Comparison of ENCODE assay signal across 8 cellular contexts in genomic region chr9:70412678-70413426, GRCh38. TPM values are rescaled to one million over a fixed set of nuclear protein-coding genes. Genes with fewer than 3 reads are reported as not detected.
DNase-seq lines count a peak whose midpoint lies in the region; ATAC-seq and TF ChIP-seq lines count a peak whose summit lies in the region.

No MANE protein-coding gene starts in this region.

- peak; percentile 24 for TF ChIP-seq RAD21 in IMR-90 (IDR thresholded peaks at IDR 0.05; ENCODE audit: low read length)

- H2BK5ac ChIP-seq in IMR-90 (ENCODE audit: low read depth, low read length, poor library complexity, severe bottlenecking): peak overlapping the region; percentile 92

- intact Hi-C loops in IMR-90 (cut with micrococcal nuclease) (loop anchor here (1.0 to 5.0 kb wide), 3 partner anchors 66 to 188 kb away; no protein-coding TSS in a partner anchor), prostate gland (cut with DNase I) (loop anchor here (10.0 kb wide), 2 partner anchors 158 to 368 kb away; partner anchors contain the start of genes MAMDC2 and SMC5)

- H3K9me1 ChIP-seq in IMR-90 (ENCODE audit: insufficient read depth, low read length): peaks cover 15% of the 10 kb centered on the region

- H3K27me3 ChIP-seq in IMR-90 (ENCODE audit: control insufficient read depth, insufficient read depth, low read length) (no peaks in the 10 kb centered on the region), brain microvascular endothelial cell (replicated peaks) (no peaks in the 10 kb centered on the region), prostate gland (replicated peaks; ENCODE audit: insufficient read depth) (no peaks in the 10 kb centered on the region), Karpas-422 (ENCODE audit: low read length) (no peaks in the 10 kb centered on the region)

- H2AK9ac ChIP-seq in IMR-90 (replicated peaks; ENCODE audit: low read depth, low read length, poor library complexity): peak overlapping the region; percentile 80

- H3K9me3 ChIP-seq in IMR-90 (ENCODE audit: control insufficient read depth, insufficient read depth, low read length) (no peaks in the 10 kb centered on the region), prostate gland (no peaks in the 10 kb centered on the region), Karpas-422 (ENCODE audit: low read length) (no peaks in the 10 kb centered on the region)

- DNase-seq in G401 (ENCODE audit: low spot score) (peak; percentile 88), IMR-90 (peak; percentile 79), T-helper 9 cell (peak; percentile 45), brain microvascular endothelial cell (peak; percentile 73), hippocampal formation (lab: John Stamatoyannopoulos, UW) (peak; percentile 62), prostate gland (ENCODE audit: low spot score) (peak; percentile 64), NCI-H774 (lab: John Stamatoyannopoulos, UW) (no peak), Karpas-422 (no peak)

- peak overlapping the region; percentile 96 for H2AFZ ChIP-seq in IMR-90 (replicated peaks; ENCODE audit: low read length, poor library complexity)
- H2AFZ ChIP-seq in Karpas-422 (ENCODE audit: low read length): no peak overlapping the region

- 0% methylated on average over 25 of the region's 55 CpGs; no CpG with 5 or more reads in 1 of the 2 experiments for WGBS in IMR-90 (ENCODE audit: extremely low coverage in 2 of 2, insufficient read length in 1 of 2), 2 experiments
- under 1% methylated on average over 48 of the region's 55 CpGs for WGBS in prostate gland

- H3K27ac ChIP-seq in IMR-90 (ENCODE audit: insufficient read depth, low read length): peak overlapping the region; percentile 97
- H3K27ac ChIP-seq in brain microvascular endothelial cell: peak overlapping the region; percentile 98
- H3K27ac ChIP-seq in prostate gland: peak overlapping the region; percentile 100
- H3K27ac ChIP-seq in Karpas-422 (ENCODE audit: low read length): no peak overlapping the region

- no peak for TF ChIP-seq CTCF in IMR-90 (conservative IDR thresholded peaks at IDR 0.05; ENCODE audit: low read depth, low read length)
- no peak for TF ChIP-seq CTCF in brain microvascular endothelial cell (IDR thresholded peaks at IDR 0.05; ENCODE audit: low read depth, low read length, missing control alignments)
- no peak for TF ChIP-seq CTCF in prostate gland (IDR thresholded peaks at IDR 0.05)

- peak overlapping the region; percentile 99 for H3K14ac ChIP-seq in IMR-90 (replicated peaks; ENCODE audit: low read depth, low read length)

- H4K91ac ChIP-seq in IMR-90 (ENCODE audit: insufficient read depth, low read depth, low read length): peak overlapping the region; percentile 93

- H3K79me2 ChIP-seq in Karpas-422 (ENCODE audit: low read length): no peaks in the 10 kb centered on the region

- peak overlapping the region; percentile 81 for H3K4me2 ChIP-seq in IMR-90 (ENCODE audit: low read depth, low read length)
- no peak overlapping the region for H3K4me2 ChIP-seq in Karpas-422 (ENCODE audit: low read depth, low read length, poor library complexity, severe bottlenecking)

- H3K23ac ChIP-seq in IMR-90 (ENCODE audit: low read depth, low read length): peak overlapping the region; percentile 95

- no TSS peak for BruUV-seq in IMR-90 (replicated peaks; lab: Mats Ljungman, UMichigan)

- dilution Hi-C loops in IMR-90 (cut with HindIII; ENCODE audit: low sequenced_read_pairs, unreplicated experiment): no loop called here

- H3K9me2 ChIP-seq in Karpas-422 (replicated peaks; ENCODE audit: insufficient read depth, low read length): no peaks in the 10 kb centered on the region

- H3K56ac ChIP-seq in IMR-90 (ENCODE audit: extremely low read depth, insufficient read depth, low read length): peak overlapping the region; percentile 93

- peaks cover 7% of the 10 kb centered on the region for H3K4me1 ChIP-seq in IMR-90 (ENCODE audit: control insufficient read depth, insufficient read depth, low read length)
- H3K4me1 ChIP-seq in prostate gland (replicated peaks): peaks cover 7% of the 10 kb centered on the region
- H3K4me1 ChIP-seq in Karpas-422 (ENCODE audit: low read length): peaks cover 5% of the 10 kb centered on the region

- H2AK5ac ChIP-seq in IMR-90 (ENCODE audit: low read depth, low read length): peak overlapping the region; percentile 98

- POLR2A ChIA-PET in IMR-90 (lab: Charles Lee; ENCODE audit: unreplicated experiment): interaction anchor here (0.5 to 0.6 kb wide), 5 partner anchors 9 to 1192 kb away, joined by 3 to 19 read pairs (median 6); no protein-coding TSS in a partner anchor

- H3K4me3 ChIP-seq in IMR-90 (ENCODE audit: insufficient read depth, low read depth, low read length) (peak overlapping the region; percentile 85), brain microvascular endothelial cell (ENCODE audit: low read depth, low read length) (peak overlapping the region; percentile 96), prostate gland (peak overlapping the region; percentile 89 to 97), Karpas-422 (ENCODE audit: low read length) (no peak overlapping the region)

- H3K4ac ChIP-seq in IMR-90 (ENCODE audit: low read depth, low read length): peak overlapping the region; percentile 97

- in situ Hi-C loops in G401 (cut with HindIII; ENCODE audit: low sequenced_read_pairs): no loop called here
- in situ Hi-C loops in IMR-90 (cut with MboI; ENCODE audit: low sequenced_read_pairs): loop anchor here (5.0 kb wide), 1 partner anchor 189 kb away; no protein-coding TSS in a partner anchor
- in situ Hi-C loops in brain microvascular endothelial cell (cut with HindIII; ENCODE audit: low pct_ligation_motif_present, low sequenced_read_pairs): loop anchor here (25.0 kb wide), 1 partner anchor 174 kb away; no protein-coding TSS in a partner anchor

- H4K20me1 ChIP-seq in IMR-90 (ENCODE audit: insufficient read depth, low read length): peaks cover 23% of the 10 kb centered on the region
- no peaks in the 10 kb centered on the region for H4K20me1 ChIP-seq in Karpas-422 (ENCODE audit: insufficient read depth, low read depth, low read length)

- H3K79me1 ChIP-seq in IMR-90 (ENCODE audit: low read depth in 1 of 2, low read length in 2 of 2): peaks cover 7 to 48% of the 10 kb centered on the region in 2 experiments; a peak in 3 of 4 replicates

- CTCF ChIA-PET in IMR-90 (lab: Yijun Ruan, JAX): interaction anchor here (0.6 kb wide), 1 partner anchor 87 kb away, joined by 3 read pairs; no protein-coding TSS in a partner anchor

- H2BK20ac ChIP-seq in IMR-90 (ENCODE audit: low read depth, low read length): peak overlapping the region; percentile 90

- H2BK15ac ChIP-seq in IMR-90 (ENCODE audit: low read depth, low read length): peak overlapping the region; percentile 61; the same call in 2 of the 3 replicates

- peak overlapping the region; percentile 68 for H4K5ac ChIP-seq in IMR-90 (ENCODE audit: low read depth, low read length)

- H4K8ac ChIP-seq in IMR-90 (ENCODE audit: low read depth in 2 of 2, low read length in 2 of 2): peak overlapping the region; percentile 55 to 94

- H2BK120ac ChIP-seq in IMR-90 (ENCODE audit: low read depth, low read length): peak overlapping the region; percentile 84

- H3K18ac ChIP-seq in IMR-90 (ENCODE audit: low read depth, low read length): peak overlapping the region; percentile 93

- H3K9ac ChIP-seq in IMR-90 (ENCODE audit: low read depth, low read length) (peak overlapping the region; percentile 97), Karpas-422 (ENCODE audit: low read length) (no peak overlapping the region)

- H3K36me3 ChIP-seq in IMR-90 (ENCODE audit: control insufficient read depth, insufficient read depth, low read length) (0 out of 2 replicates have a peak, but pooled peaks cover 3% of the 10 kb centered on the region), brain microvascular endothelial cell (replicated peaks) (no peaks in the 10 kb centered on the region), prostate gland (no peaks in the 10 kb centered on the region), Karpas-422 (ENCODE audit: insufficient read depth, low read length) (no peaks in the 10 kb centered on the region)

- ATAC-seq in IMR-90 (ENCODE audit: low read depth): peak; percentile 9

- TF ChIP-seq POLR2A in IMR-90 (IDR thresholded peaks at IDR 0.05; ENCODE audit: low read depth, low read length) (peak; percentile 76), prostate gland (IDR thresholded peaks at IDR 0.05) (peak; percentile 49)

TF ChIP-seq in IMR-90, 13 proteins besides CTCF, POLR2A, EP300 and RAD21:
- TF ChIP-seq MXI1 (IDR thresholded peaks at IDR 0.05; ENCODE audit: borderline replicate concordance, low read depth, low read length) (0 out of 2 replicates have a peak, but pooled peaks have one; percentile 2), CHD1 (IDR thresholded peaks at IDR 0.05; ENCODE audit: low read depth, low read length) (no peak), RFX5 (IDR thresholded peaks at IDR 0.05; ENCODE audit: low read depth, low read length) (no peak), SMC3 (IDR thresholded peaks at IDR 0.05; ENCODE audit: low read depth, low read length) (peak; percentile 6; the same call in 1 of the 2 replicates)
TF ChIP-seq in IMR-90: peak in this region for 2.

RNA-seq across cellular contexts. Expression of gene KLF9, which starts 1.6 kb away (rescaled TPM):
- 6.5 and 12.3 TPM in 2 replicates for total RNA-seq in G401 (2014; rRNA removed; shearing (Covaris generic))
- total RNA-seq in IMR-90 (2012; rRNA removed) (7.5 and 11.4 TPM in 2 replicates), prostate gland (100 to 1,000 TPM in 1 of 2 donors, 10 to 100 TPM in 1; 82.9 to 129 TPM)
- 4.1 and 4.3 TPM in 2 replicates for polyA plus RNA-seq in IMR-90 (2012; rRNA removed)
- 3.1 and 9.3 TPM in 2 replicates for polyA plus RNA-seq in IMR-90 (2012; cell fraction: cytosol; rRNA removed)
- 10.6 and 22.1 TPM in 2 replicates for polyA plus RNA-seq in IMR-90 (2012; cell fraction: nucleus; rRNA removed; ENCODE audit: low replicate concordance)
- 0.04 TPM in 1 of 2 replicates, not detected in the other for total RNA-seq in Karpas-422 (2014; rRNA removed; shearing (Covaris generic); ENCODE audit: low replicate concordance)

Comparison
In these comparisons a context has a peak if more than half of its experiments do, and no peak if none do; other contexts are left out.
1. DNase-seq: peak in G401 (single experiment), IMR-90 (single experiment), T-helper 9 cell (single experiment), brain microvascular endothelial cell (single experiment), hippocampal formation (2 of 2) and prostate gland (single experiment); none in NCI-H774 (single experiment) and Karpas-422 (single experiment).